1 cellular context compared by ENCODE assay signal in the genomic region with DNA sequence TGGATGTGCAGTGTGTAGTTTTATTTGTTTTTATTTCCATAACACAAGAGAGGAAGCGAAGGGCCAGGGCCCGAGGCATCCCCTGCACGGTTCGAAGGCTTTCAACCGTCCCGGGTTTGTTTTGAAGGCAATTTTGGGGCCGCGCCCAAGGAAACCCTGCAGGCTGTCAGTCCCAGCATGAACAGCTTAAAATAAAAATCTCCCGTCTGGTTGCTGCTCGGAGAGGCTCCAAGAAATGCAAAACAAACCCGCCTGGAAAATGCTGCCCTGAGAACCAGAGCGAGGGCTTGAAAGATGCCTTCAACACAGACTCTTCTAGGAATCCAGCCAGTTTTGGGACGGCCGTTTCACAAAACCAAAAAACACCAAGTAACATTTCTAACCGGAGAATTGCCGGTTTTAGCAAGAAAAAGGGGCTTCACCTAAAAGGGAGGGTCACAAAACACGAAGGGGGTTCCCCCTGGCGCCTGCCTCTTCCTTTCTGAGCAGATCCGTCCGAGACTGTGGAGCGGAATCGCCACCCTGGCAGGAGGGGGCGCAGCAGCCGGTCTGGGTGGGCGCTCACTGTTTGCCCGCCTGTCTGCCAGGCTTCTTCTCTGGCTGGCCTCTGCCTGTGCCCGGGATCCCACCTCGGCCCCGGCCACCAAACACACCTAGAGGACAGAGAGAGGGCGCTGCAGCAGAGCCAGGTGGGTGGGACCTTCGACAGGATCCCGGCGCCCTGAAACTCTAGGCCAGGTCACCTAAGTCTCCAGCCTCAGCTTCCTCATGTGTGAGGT.
TF ChIP-seq lines count a peak whose summit lies in the region.

No MANE protein-coding gene starts in this region.

TF ChIP-seq in endothelial cell of umbilical vein, 7 proteins besides CTCF, POLR2A, EP300 and RAD21:
- TF ChIP-seq EZH2 (IDR thresholded peaks at IDR 0.05; ENCODE audit: borderline replicate concordance, low read depth, low read length, severe bottlenecking), result no peak
- no peak for TF ChIP-seq JUN (IDR thresholded peaks at IDR 0.05; ENCODE audit: borderline replicate concordance, insufficient read depth, insufficient read length, low read depth)
- no peak for TF ChIP-seq FOS (IDR thresholded peaks at IDR 0.05; ENCODE audit: borderline replicate concordance, insufficient read depth, low read length)
- TF ChIP-seq, protein P1, sequence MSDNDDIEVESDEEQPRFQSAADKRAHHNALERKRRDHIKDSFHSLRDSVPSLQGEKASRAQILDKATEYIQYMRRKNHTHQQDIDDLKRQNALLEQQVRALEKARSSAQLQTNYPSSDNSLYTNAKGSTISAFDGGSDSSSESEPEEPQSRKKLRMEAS (IDR thresholded peaks at IDR 0.05; ENCODE audit: insufficient read depth, insufficient read length), result no peak
- no peak for TF ChIP-seq POLR2AphosphoS5 (IDR thresholded peaks at IDR 0.05; ENCODE audit: insufficient read depth, low read depth, low read length)
- no peak for TF ChIP-seq MYC (IDR thresholded peaks at IDR 0.05; ENCODE audit: low read depth, low read length)
- TF ChIP-seq GATA2 (IDR thresholded peaks at IDR 0.05; ENCODE audit: insufficient read depth, insufficient read length, low read depth, low read length), result no peak
